In genomic region chr3:10353160-10353559, GRCh38 we compare ENCODE assay signal across 29 cellular contexts. TPM values are rescaled to one million over a fixed set of nuclear protein-coding genes. Genes with fewer than 3 reads are reported as not detected.
DNase-seq lines count a peak whose midpoint lies in the region; ATAC-seq and TF ChIP-seq lines count a peak whose summit lies in the region.
"Had no signal": no experiment of that assay in that cellular context is flagged by ENCODE, and none has a peak within 500 bp of the region (broad histone marks: within the 10 kb centered on the region; RNA-seq: fewer than 3 reads in every experiment).

No MANE protein-coding gene starts in this region.

- no peak for DNase-seq in AG04450 (ENCODE audit: low read depth, low spot score)
- DNase-seq in RPMI8226, result peak; percentile 22
- no peak for DNase-seq in endothelial cell (ENCODE audit: low spot score)
- DNase-seq in neuronal stem cell (ENCODE audit: low spot score), result no peak
- no peak for DNase-seq in H7
- DNase-seq in GM23248, result no peak
- DNase-seq: activated CD4-positive, alpha-beta T cell treated with anti-CD3 and anti-CD28 coated beads for 36 hours; activated CD8-positive, alpha-beta memory T cell treated with anti-CD3 and anti-CD28 coated beads for 24 hours; activated gamma-delta T cell treated with Interleukin-2 at 50 U/mL for 16 hours; C1 segment of cervical spinal cord; COR-L47; DMS53; effector CD4-positive, alpha-beta T cell; erythroblast; foreskin melanocyte; KBM-7; left cardiac atrium; NCI-H1417; NCI-H2081 treated with DMSO at 0.1 percent for 48 hours; NCI-H226; NCI-H748 treated with DMSO at 0.1 percent for 48 hours; stimulated activated naive CD8-positive, alpha-beta T cell treated with anti-CD3 and anti-CD28 coated beads, Interleukin-15, amount 100 ng/mL, for 72 hours; uterus had no signal

- H4K91ac ChIP-seq in neuronal stem cell (ENCODE audit: low read depth, low read length, poor library complexity), result no peak overlapping the region

- H3K4me1 ChIP-seq in neuronal stem cell (ENCODE audit: control insufficient read depth in 2 of 2, insufficient read depth in 1 of 2, low read depth in 1 of 2, low read length in 2 of 2), result peaks cover 0 to 6% of the 10 kb centered on the region in 2 donors
- H3K4me1 ChIP-seq in GM23248 (ENCODE audit: insufficient read depth), result peaks cover 10% of the 10 kb centered on the region
- H3K4me1 ChIP-seq: HAP-1, uterus had no signal

- H3K9me3 Mint-ChIP-seq in endothelial cell (ENCODE audit: unreplicated experiment), result no peaks in the 10 kb centered on the region
- H3K9me3 Mint-ChIP-seq: stimulated activated naive CD8-positive, alpha-beta T cell treated with anti-CD3 and anti-CD28 coated beads, Interleukin-15, amount 100 ng/mL, for 72 hours; T-helper 2 cell treated with Interferon-gamma antibody and Interleukin-4, amounts not matched to agents 5 μg/mL and 100 μg/mL, for 36 hours had no signal

- no peak overlapping the region for H3K27ac Mint-ChIP-seq in endothelial cell (ENCODE audit: unreplicated experiment)
- H3K27ac Mint-ChIP-seq: progenitor cell of endocrine pancreas; stimulated activated naive CD8-positive, alpha-beta T cell treated with anti-CD3 and anti-CD28 coated beads, Interleukin-15, amount 100 ng/mL, for 72 hours; T-helper 2 cell treated with Interferon-gamma antibody and Interleukin-4, amounts not matched to agents 5 μg/mL and 100 μg/mL, for 36 hours had no signal

- peak overlapping the region; percentile 7 for H3K18ac ChIP-seq in neuronal stem cell (ENCODE audit: low read length)

- no peaks in the 10 kb centered on the region for H3K9me2 ChIP-seq in GM23248 (ENCODE audit: insufficient read depth)

- no peak overlapping the region for H3K4ac ChIP-seq in neuronal stem cell (ENCODE audit: low read length)

- no peaks in the 10 kb centered on the region for H4K20me1 ChIP-seq in GM23248 (ENCODE audit: insufficient read depth)

- H3K4me3 Mint-ChIP-seq in endothelial cell (ENCODE audit: unreplicated experiment), result peak overlapping the region; percentile 31
- H3K4me3 Mint-ChIP-seq: activated CD4-positive, alpha-beta T cell treated with anti-CD3 and anti-CD28 coated beads for 36 hours; brain; stimulated activated naive CD8-positive, alpha-beta T cell treated with anti-CD3 and anti-CD28 coated beads, Interleukin-15, amount 100 ng/mL, for 72 hours; T-helper 2 cell treated with Interferon-gamma antibody and Interleukin-4, amounts not matched to agents 5 μg/mL and 100 μg/mL, for 36 hours had no signal

- no peak overlapping the region for H3K14ac ChIP-seq in neuronal stem cell (ENCODE audit: low read length)

- no peak overlapping the region for H3K4me3 ChIP-seq in AG04450 (ENCODE audit: low read depth, low read length)
- H3K4me3 ChIP-seq in neuronal stem cell (ENCODE audit: low read length in 2 of 2), result no peak overlapping the region
- no peak overlapping the region for H3K4me3 ChIP-seq in H7 (ENCODE audit: insufficient read depth, low read depth, low read length)
- H3K4me3 ChIP-seq in GM23248, result no peak overlapping the region
- H3K4me3 ChIP-seq: HAP-1, uterus had no signal

- H4K8ac ChIP-seq in neuronal stem cell (ENCODE audit: low read depth, low read length), result no peak overlapping the region

- H2BK12ac ChIP-seq in neuronal stem cell (ENCODE audit: low read length), result no peak overlapping the region

- H3K9ac ChIP-seq in neuronal stem cell (ENCODE audit: low read depth, low read length, poor library complexity) (no peak overlapping the region), GM23248 (no peak overlapping the region)

- no peak overlapping the region for H2BK5ac ChIP-seq in neuronal stem cell (ENCODE audit: low read length)

- peaks cover 54% of the 10 kb centered on the region for H3K4me1 Mint-ChIP-seq in endothelial cell (ENCODE audit: unreplicated experiment)
- H3K4me1 Mint-ChIP-seq: stimulated activated naive CD8-positive, alpha-beta T cell treated with anti-CD3 and anti-CD28 coated beads, Interleukin-15, amount 100 ng/mL, for 72 hours had no signal

- peaks cover 4% of the 10 kb centered on the region for H3K36me3 Mint-ChIP-seq in endothelial cell (ENCODE audit: low read depth, unreplicated experiment)

- no peaks in the 10 kb centered on the region for H3K79me1 ChIP-seq in neuronal stem cell (ENCODE audit: low read depth, low read length)

- H3K4me2 ChIP-seq in neuronal stem cell (ENCODE audit: insufficient read depth, low read length, poor library complexity, severe bottlenecking) (no peak overlapping the region), GM23248 (ENCODE audit: unreplicated experiment) (no peak overlapping the region)

- H3K9me3 ChIP-seq in AG04450 (ENCODE audit: control insufficient read depth, insufficient read depth, low read length) (no peaks in the 10 kb centered on the region), neuronal stem cell (replicated peaks in 1 of 2; ENCODE audit: control insufficient read depth in 2 of 2, insufficient read depth in 1 of 2, low read depth in 1 of 2, low read length in 2 of 2) (no peaks in the 10 kb centered on the region), GM23248 (ENCODE audit: low read depth) (no peaks in the 10 kb centered on the region)
- H3K9me3 ChIP-seq: HAP-1, uterus had no signal

- no peak overlapping the region for H3K23ac ChIP-seq in neuronal stem cell (ENCODE audit: low read depth, low read length, poor library complexity)

- POLR2A ChIA-PET in AG04450 (lab: Yijun Ruan, JAX), result interaction anchor here (0.7 to 1.4 kb wide), 2 partner anchors 13 to 33 kb away, joined by 4 to 6 read pairs; partner anchors contain the start of gene SEC13

- H2BK120ac ChIP-seq in neuronal stem cell (ENCODE audit: low read depth, low read length), result no peak overlapping the region

- H3K27me3 Mint-ChIP-seq in endothelial cell (ENCODE audit: unreplicated experiment), result peaks cover 19% of the 10 kb centered on the region
- H3K27me3 Mint-ChIP-seq: brain had no signal

- no peak for TF ChIP-seq CTCF in AG04450 (IDR thresholded peaks at IDR 0.05; ENCODE audit: low read depth, low read length)
- TF ChIP-seq CTCF in endothelial cell (IDR thresholded peaks at IDR 0.05; ENCODE audit: unreplicated experiment), result no peak

- H3F3A ChIP-seq in GM23248 (ENCODE audit: insufficient read depth), result peaks cover 6% of the 10 kb centered on the region

- H2BK15ac ChIP-seq in neuronal stem cell (ENCODE audit: low read length), result no peak overlapping the region

- ATAC-seq in HG03565 (IDR thresholded peaks at IDR 0.05; ENCODE audit: unreplicated experiment) (no peak), HG03025 (IDR thresholded peaks at IDR 0.05; ENCODE audit: low FRiP score, unreplicated experiment) (no peak)
- ATAC-seq: activated CD4-positive, alpha-beta T cell treated with anti-CD3 and anti-CD28 coated beads for 36 hours; left cardiac atrium; stimulated activated naive CD8-positive, alpha-beta T cell treated with anti-CD3 and anti-CD28 coated beads, Interleukin-15, amount 100 ng/mL, for 72 hours had no signal

- no CpG with 5 or more reads among the region's 3 CpGs for WGBS in neuronal stem cell (ENCODE audit: extremely low coverage in 2 of 2, insufficient read length in 2 of 2, insufficient replicate concordance in 1 of 2), 2 donors
- 73 to 84% methylated on average over 3 of the region's 3 CpGs for WGBS in GM23248 (ENCODE audit: low coverage in 1 of 2, low lambda C conversion rate in 2 of 2, missing lambda C conversion rate in 2 of 2), 2 experiments

- H3K27ac ChIP-seq in AG04450 (ENCODE audit: low read depth, low read length) (peak overlapping the region; percentile 91), neuronal stem cell (replicated peaks; ENCODE audit: low read length) (no peak overlapping the region), GM23248 (no peak overlapping the region)
- H3K27ac ChIP-seq: uterus had no signal

- H3K36me3 ChIP-seq in neuronal stem cell (replicated peaks in 1 of 2; ENCODE audit: control insufficient read depth in 2 of 2, insufficient read depth in 2 of 2, low read length in 2 of 2) (no peaks in the 10 kb centered on the region), H7 (replicated peaks; ENCODE audit: control insufficient read depth, insufficient read depth, low read length) (no peaks in the 10 kb centered on the region), GM23248 (ENCODE audit: low read depth) (no peaks in the 10 kb centered on the region)
- H3K36me3 ChIP-seq: HAP-1, uterus had no signal

- in situ Hi-C loops in GM23248 (cut with MboI), result no loop called here

- H3K27me3 ChIP-seq in AG04450 (ENCODE audit: control insufficient read depth, insufficient read depth, low read length), result no peaks in the 10 kb centered on the region
- peaks cover 0 to 59% (median 0%) of the 10 kb centered on the region in 3 experiments for H3K27me3 ChIP-seq in neuronal stem cell (ENCODE audit: control insufficient read depth in 3 of 3, insufficient read depth in 3 of 3, low read depth in 1 of 3, low read length in 3 of 3)
- H3K27me3 ChIP-seq in H7 (ENCODE audit: control insufficient read depth, insufficient read depth, low read length), result no peaks in the 10 kb centered on the region
- no peaks in the 10 kb centered on the region for H3K27me3 ChIP-seq in GM23248 (replicated peaks; ENCODE audit: insufficient read depth)
- H3K27me3 ChIP-seq: uterus had no signal

- H2AK5ac ChIP-seq in neuronal stem cell (ENCODE audit: low read depth, low read length), result no peak overlapping the region

- CTCF ChIA-PET in AG04450 (lab: Charles Lee), result interaction anchor here (1.1 to 3.8 kb wide), 2 partner anchors 9 to 13 kb away, joined by 4 to 21 read pairs; no protein-coding TSS in a partner anchor

- no peaks in the 10 kb centered on the region for H3K79me2 ChIP-seq in GM23248 (ENCODE audit: insufficient read depth)

- H2AFZ ChIP-seq in neuronal stem cell (ENCODE audit: low read length), result no peak overlapping the region
- no peak overlapping the region for H2AFZ ChIP-seq in GM23248

RNA-seq across cellular contexts. Expression of gene SEC13, which starts 32.2 kb away (rescaled TPM):
- polyA plus RNA-seq in AG04450 (2011; rRNA removed), result 195 and 268 TPM in 2 replicates
- polyA minus RNA-seq in AG04450 (2011; rRNA and poly(A)+ RNA removed), result 380 and 487 TPM in 2 replicates
- total RNA-seq in endothelial cell (ENCODE audit: unreplicated experiment), result 367 TPM
- polyA plus RNA-seq in neuronal stem cell (2013, experiment 1 of 2), result 103 TPM
- 99.6 TPM for polyA plus RNA-seq in neuronal stem cell (2013, experiment 2 of 2)
- total RNA-seq in H7 (2014; rRNA removed; shearing (Covaris generic)), result 193 and 204 TPM in 2 replicates
- total RNA-seq in GM23248 (2014; rRNA removed; shearing (Covaris generic)), result 190 and 219 TPM in 2 replicates
- polyA plus RNA-seq in GM23248 (2016; fragmentation: Nextera tagmentation; extraction: Ambion mirVana), result 304 and 307 TPM in 2 replicates
